29 cellular contexts compared by ENCODE assay signal in the genomic region with DNA sequence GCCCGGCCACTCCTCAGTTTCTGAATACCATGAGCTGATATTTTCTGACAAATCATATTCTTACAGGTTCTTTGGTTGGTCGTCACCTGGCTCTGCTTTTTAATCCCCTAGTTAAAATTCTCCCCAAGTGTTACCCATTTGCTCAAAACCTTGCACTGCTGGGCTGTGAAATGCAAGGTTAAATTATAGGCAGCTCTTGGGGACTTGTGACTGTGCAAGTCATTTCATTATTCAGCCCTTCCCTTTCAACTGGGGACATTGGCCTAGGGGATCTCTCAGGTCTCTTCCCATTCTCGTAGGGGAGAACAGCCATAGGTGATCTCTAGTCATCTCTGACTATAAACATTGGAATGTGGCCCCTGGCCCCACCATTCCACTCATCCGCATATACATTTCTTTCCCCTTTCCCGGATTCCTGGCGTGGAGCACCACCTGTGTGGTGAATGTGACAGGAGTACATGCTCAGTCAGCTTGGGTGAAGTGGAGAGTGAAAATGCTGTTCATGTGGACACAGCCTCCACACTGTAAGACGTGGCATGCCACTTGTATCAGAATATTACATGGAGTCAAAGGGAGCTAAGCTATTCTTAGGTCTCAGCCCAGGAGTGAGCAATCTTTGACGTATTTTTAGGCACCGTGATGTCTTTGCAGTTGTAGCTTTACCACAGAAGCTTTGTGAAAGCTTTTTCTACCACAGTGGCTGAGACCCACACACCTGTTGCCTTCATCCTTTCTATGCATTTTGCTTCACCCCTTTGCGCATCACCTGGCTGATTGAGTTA.
DNase-seq lines count a peak whose midpoint lies in the region; ATAC-seq and TF ChIP-seq lines count a peak whose summit lies in the region.
"Had no signal": no experiment of that assay in that cellular context is flagged by ENCODE, and none has a peak within 500 bp of the region (broad histone marks: within the 10 kb centered on the region; RNA-seq: fewer than 3 reads in every experiment).

No MANE protein-coding gene starts in this region.

- H3K4me3 Mint-ChIP-seq in MCF 10A (ENCODE audit: unreplicated experiment) (no peak overlapping the region), Caco-2 (ENCODE audit: unreplicated experiment) (no peak overlapping the region)
- H3K4me3 Mint-ChIP-seq: activated CD8-positive, alpha-beta memory T cell treated with anti-CD3 and anti-CD28 coated beads, Interleukin-2, amount 10 ng/mL, durations not matched to agents 7 days and 5 days; activated T-cell treated with anti-CD3 and anti-CD28 coated beads, Interleukin-2, amount 50 U/mL, for 72 hours; CD4-positive, alpha-beta T cell; central memory CD8-positive, alpha-beta T cell; natural killer cell treated with Interleukin-12 subunit alpha and Interleukin-12 subunit beta and Interleukin-15 and Interleukin-18, amount 100 ng/mL, for 72 hours; type B pancreatic cell had no signal

- H3K27me3 Mint-ChIP-seq in MCF 10A (ENCODE audit: insufficient read depth, unreplicated experiment) (no peaks in the 10 kb centered on the region), Caco-2 (ENCODE audit: insufficient read depth, unreplicated experiment) (no peaks in the 10 kb centered on the region)
- H3K27me3 Mint-ChIP-seq: activated CD8-positive, alpha-beta memory T cell treated with anti-CD3 and anti-CD28 coated beads, Interleukin-2, amount 10 ng/mL, durations not matched to agents 7 days and 5 days; CD4-positive, alpha-beta T cell; central memory CD8-positive, alpha-beta T cell; natural killer cell treated with Interleukin-12 subunit alpha and Interleukin-12 subunit beta and Interleukin-15 and Interleukin-18, amount 100 ng/mL, for 72 hours; type B pancreatic cell had no signal

- POLR2A ChIA-PET in MCF 10A (lab: Yijun Ruan, JAX) (interaction anchor here (0.6 kb wide), 1 partner anchor 46 kb away, joined by 4 read pairs; no protein-coding TSS in a partner anchor), Caco-2 (lab: Charles Lee) (no interaction called here)

- no peaks in the 10 kb centered on the region for H3K27me3 ChIP-seq in breast epithelium
- H3K27me3 ChIP-seq in mesendoderm (ENCODE audit: insufficient read depth, low read length, poor library complexity): no peaks in the 10 kb centered on the region
- no peaks in the 10 kb centered on the region for H3K27me3 ChIP-seq in Peyer's patch
- no peaks in the 10 kb centered on the region for H3K27me3 ChIP-seq in Caco-2 (replicated peaks; ENCODE audit: control insufficient read depth, insufficient read depth, low read length)

- no peak for TF ChIP-seq POLR2A in breast epithelium (IDR thresholded peaks at IDR 0.05)
- no peak for TF ChIP-seq POLR2A in Peyer's patch (IDR thresholded peaks at IDR 0.05)

- H3K4me1 ChIP-seq in breast epithelium (no peaks in the 10 kb centered on the region), mesendoderm (ENCODE audit: control insufficient read depth, low read depth, low read length) (peaks cover 5% of the 10 kb centered on the region), Peyer's patch (no peaks in the 10 kb centered on the region), Caco-2 (no peaks in the 10 kb centered on the region)

- H3K23ac ChIP-seq in mesendoderm (ENCODE audit: low read length): peak overlapping the region; percentile 85

- H4K5ac ChIP-seq in mesendoderm (ENCODE audit: low read length): no peak overlapping the region

- H3K9me3 Mint-ChIP-seq in MCF 10A (ENCODE audit: unreplicated experiment): no peaks in the 10 kb centered on the region
- H3K9me3 Mint-ChIP-seq in Caco-2 (ENCODE audit: unreplicated experiment): no peaks in the 10 kb centered on the region
- H3K9me3 Mint-ChIP-seq: activated T-cell treated with anti-CD3 and anti-CD28 coated beads, Interleukin-2, amount 50 U/mL, for 72 hours; CD4-positive, alpha-beta T cell; central memory CD8-positive, alpha-beta T cell; natural killer cell treated with Interleukin-12 subunit alpha and Interleukin-12 subunit beta and Interleukin-15 and Interleukin-18, amount 100 ng/mL, for 72 hours; type B pancreatic cell had no signal

- no CpG with 5 or more reads among the region's 10 CpGs for WGBS in mesendoderm (ENCODE audit: extremely low coverage, insufficient coverage, low lambda C conversion rate)

- peak overlapping the region; percentile 19 for H3K27ac Mint-ChIP-seq in MCF 10A (ENCODE audit: low read depth, unreplicated experiment)
- H3K27ac Mint-ChIP-seq in Caco-2 (ENCODE audit: unreplicated experiment): no peak overlapping the region
- H3K27ac Mint-ChIP-seq: activated CD8-positive, alpha-beta memory T cell treated with anti-CD3 and anti-CD28 coated beads, Interleukin-2, amount 10 ng/mL, durations not matched to agents 7 days and 5 days; activated T-cell treated with anti-CD3 and anti-CD28 coated beads, Interleukin-2, amount 50 U/mL, for 72 hours; CD4-positive, alpha-beta T cell; natural killer cell treated with Interleukin-12 subunit alpha and Interleukin-12 subunit beta and Interleukin-15 and Interleukin-18, amount 100 ng/mL, for 72 hours had no signal

- H3K36me3 ChIP-seq in breast epithelium (no peaks in the 10 kb centered on the region), mesendoderm (ENCODE audit: control insufficient read depth, insufficient read depth, low read length) (no peaks in the 10 kb centered on the region), Peyer's patch (peaks cover 0 to 7% (median 0%) of the 10 kb centered on the region in 3 donors), Caco-2 (ENCODE audit: control insufficient read depth, insufficient read depth, low read length) (no peaks in the 10 kb centered on the region; the same call in 1 of the 2 replicates)

- H3K4me1 Mint-ChIP-seq in MCF 10A (ENCODE audit: insufficient read depth, unreplicated experiment) (peaks cover 8% of the 10 kb centered on the region), Caco-2 (ENCODE audit: low read depth, unreplicated experiment) (peaks cover 12% of the 10 kb centered on the region)

- CTCF ChIA-PET in MCF 10A (lab: Yijun Ruan, JAX): interaction anchor here (0.7 kb wide), 1 partner anchor 48 kb away, joined by 5 read pairs; no protein-coding TSS in a partner anchor
- CTCF ChIA-PET in Caco-2 (lab: Charles Lee): no interaction called here

- no peak overlapping the region for H4K8ac ChIP-seq in mesendoderm (ENCODE audit: low read depth, low read length)

- H3K4me3 ChIP-seq in breast epithelium: no peak overlapping the region
- no peak overlapping the region for H3K4me3 ChIP-seq in mesendoderm (ENCODE audit: low read length)
- no peak overlapping the region for H3K4me3 ChIP-seq in Peyer's patch
- H3K4me3 ChIP-seq in Caco-2 (ENCODE audit: low read depth, low read length): no peak overlapping the region

- no peaks in the 10 kb centered on the region for H3K9me3 ChIP-seq in breast epithelium
- no peaks in the 10 kb centered on the region for H3K9me3 ChIP-seq in Peyer's patch
- no peaks in the 10 kb centered on the region for H3K9me3 ChIP-seq in Caco-2
- H3K9me3 ChIP-seq: SK-N-SH had no signal

- intact Hi-C loops in MCF 10A (cut with micrococcal nuclease): no loop called here
- intact Hi-C loops in breast epithelium (cut with DNase I; ENCODE audit: low total_unique reads): no loop called here
- intact Hi-C loops in Right ventricle myocardium superior (cut with DNase I): no loop called here
- intact Hi-C loops in Caco-2 (cut with micrococcal nuclease; ENCODE audit: unreplicated experiment): no loop called here

- H3K79me2 ChIP-seq in mesendoderm (ENCODE audit: control insufficient read depth, insufficient read depth, low read length): no peaks in the 10 kb centered on the region
- H3K79me2 ChIP-seq: parathyroid adenoma had no signal

- H3K36me3 Mint-ChIP-seq in MCF 10A (ENCODE audit: insufficient read depth, unreplicated experiment) (peaks cover 20% of the 10 kb centered on the region), Caco-2 (ENCODE audit: insufficient read depth, unreplicated experiment) (peaks cover 30% of the 10 kb centered on the region)
- H3K36me3 Mint-ChIP-seq: type B pancreatic cell had no signal

- H3K4ac ChIP-seq in mesendoderm (ENCODE audit: low read depth, low read length): no peak overlapping the region

- no peak overlapping the region for H2AK5ac ChIP-seq in mesendoderm (ENCODE audit: low read length)

- no peak overlapping the region for H2BK120ac ChIP-seq in mesendoderm (ENCODE audit: low read depth, low read length)

- ATAC-seq in Right ventricle myocardium superior (ENCODE audit: poor library complexity) (peak; percentile 41), GM21423 (IDR thresholded peaks at IDR 0.05; ENCODE audit: unreplicated experiment) (no peak)
- ATAC-seq: activated CD8-positive, alpha-beta memory T cell treated with anti-CD3 and anti-CD28 coated beads, Interleukin-2, amount 10 ng/mL, durations not matched to agents 7 days and 5 days; activated T-cell treated with anti-CD3 and anti-CD28 coated beads, Interleukin-2, amount 50 U/mL, for 72 hours; HepG2; left colon; sciatic nerve had no signal

- no peak overlapping the region for H2BK5ac ChIP-seq in mesendoderm (ENCODE audit: low read length)

- H3K27ac ChIP-seq in breast epithelium (no peak overlapping the region), mesendoderm (ENCODE audit: low read depth, low read length) (no peak overlapping the region), Peyer's patch (no peak overlapping the region)
- H3K27ac ChIP-seq: parathyroid adenoma, RWPE1, VCaP had no signal

- DNase-seq in MCF 10A (ENCODE audit: unreplicated experiment) (no peak), breast epithelium (ENCODE audit: low spot score in 2 of 2) (no peak), Right ventricle myocardium superior (no peak), mesendoderm (peak; percentile 71), GM19238 (ENCODE audit: insufficient read length, low spot score) (no peak), Peyer's patch (no peak), Caco-2 (no peak)
- DNase-seq: 8988T; activated CD4-positive, alpha-beta T cell treated with anti-CD3 and anti-CD28 coated beads, Interleukin-2, amount 50 U/mL, for 1 hour; activated CD8-positive, alpha-beta memory T cell treated with anti-CD3 and anti-CD28 coated beads, Interleukin-2, amount 10 ng/mL, durations not matched to agents 7 days and 5 days; activated naive CD4-positive, alpha-beta T cell treated with anti-CD3 and anti-CD28 coated beads, Interleukin-2, amount 50 U/mL, for 16 hours; activated T-cell treated with anti-CD3 and anti-CD28 coated beads, Interleukin-2, amount 50 U/mL, for 72 hours; CD4-positive, alpha-beta T cell; DMS 273 treated with DMSO at 0.1 percent for 48 hours; glutamatergic neuron; left colon; midbrain; NCI-H1694 treated with DMSO at 0.1 percent for 48 hours; NCI-H69; SK-N-SH had no signal

- no peak overlapping the region for H3K56ac ChIP-seq in mesendoderm (ENCODE audit: low read length)

- H3K79me1 ChIP-seq in mesendoderm (ENCODE audit: low read length): no peaks in the 10 kb centered on the region

- H3K4me2 ChIP-seq in mesendoderm (ENCODE audit: low read length): no peak overlapping the region
- H3K4me2 ChIP-seq: SK-N-SH had no signal

- no peak overlapping the region for H2BK15ac ChIP-seq in mesendoderm (replicated peaks; ENCODE audit: low read depth)

- TF ChIP-seq CTCF in MCF 10A (IDR thresholded peaks at IDR 0.05; ENCODE audit: unreplicated experiment) (no peak), breast epithelium (IDR thresholded peaks at IDR 0.05) (no peak), Peyer's patch (IDR thresholded peaks at IDR 0.05) (no peak), Caco-2 (IDR thresholded peaks at IDR 0.05; ENCODE audit: insufficient read depth in 1 of 2, low read depth in 1 of 2, low read length in 1 of 2, severe bottlenecking in 1 of 2, unreplicated experiment in 1 of 2) (no peak)

- H3K18ac ChIP-seq in mesendoderm (ENCODE audit: low read length): no peak overlapping the region

- H3K9ac ChIP-seq in mesendoderm (ENCODE audit: low read length): no peak overlapping the region
- H3K9ac ChIP-seq: parathyroid adenoma, SK-N-SH had no signal

- BruUV-seq in MCF 10A (replicated peaks; lab: Mats Ljungman, UMichigan): no TSS peak
- BruUV-seq in Caco-2 (replicated peaks; lab: Mats Ljungman, UMichigan): no TSS peak
